2 cellular contexts compared by ENCODE assay signal in the genomic region with DNA sequence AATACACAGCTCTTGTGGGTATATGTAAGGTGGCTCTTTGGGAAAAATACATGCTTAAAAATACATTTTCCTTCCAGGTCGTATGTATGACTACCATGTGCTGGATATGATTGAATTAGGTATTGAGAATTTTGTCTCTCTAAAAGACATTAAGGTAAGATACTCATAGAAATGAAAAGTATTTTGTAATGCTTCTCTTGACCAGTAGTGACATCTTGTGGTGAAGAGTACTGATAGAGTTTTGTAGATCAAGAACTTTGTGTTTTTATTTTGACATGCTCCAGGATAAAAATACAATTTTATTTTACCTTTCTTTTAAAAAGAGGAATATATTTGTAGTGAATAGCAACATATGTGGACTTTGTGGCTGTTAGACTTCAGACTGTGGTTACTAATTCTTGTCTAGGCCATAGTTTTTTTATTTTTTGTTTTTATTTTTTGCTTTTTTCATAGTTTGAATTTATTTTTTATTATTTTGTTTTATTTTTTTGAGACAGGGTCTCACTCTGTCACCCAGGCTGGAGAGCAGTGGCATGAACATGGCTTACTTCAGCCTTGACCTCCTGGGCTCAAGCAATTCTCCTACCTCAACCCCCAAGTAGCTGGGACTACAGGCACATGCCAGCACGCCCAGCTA.
TF ChIP-seq lines count a peak whose summit lies in the region.

No MANE protein-coding gene starts in this region.

TF ChIP-seq in Ishikawa, 13 proteins besides CTCF, POLR2A, EP300 and RAD21:
- TF ChIP-seq YY1 (IDR thresholded peaks at IDR 0.05; ENCODE audit: low read depth) (no peak), ZBTB7A (IDR thresholded peaks at IDR 0.05; ENCODE audit: low read depth) (no peak), NFIC (IDR thresholded peaks at IDR 0.05) (no peak), TEAD4 (IDR thresholded peaks at IDR 0.05) (no peak), CREB1 (IDR thresholded peaks at IDR 0.05; ENCODE audit: low read depth) (no peak), FOXM1 (IDR thresholded peaks at IDR 0.05; ENCODE audit: borderline replicate concordance, low read depth) (no peak), CEBPB (IDR thresholded peaks at IDR 0.05) (no peak)
- TF ChIP-seq, protein P1, sequence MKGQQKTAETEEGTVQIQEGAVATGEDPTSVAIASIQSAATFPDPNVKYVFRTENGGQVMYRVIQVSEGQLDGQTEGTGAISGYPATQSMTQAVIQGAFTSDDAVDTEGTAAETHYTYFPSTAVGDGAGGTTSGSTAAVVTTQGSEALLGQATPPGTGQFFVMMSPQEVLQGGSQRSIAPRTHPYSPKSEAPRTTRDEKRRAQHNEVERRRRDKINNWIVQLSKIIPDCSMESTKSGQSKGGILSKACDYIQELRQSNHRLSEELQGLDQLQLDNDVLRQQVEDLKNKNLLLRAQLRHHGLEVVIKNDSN (IDR thresholded peaks at IDR 0.05): no peak

TF ChIP-seq in K562, 482 proteins besides CTCF, POLR2A, EP300 and RAD21:
- TF ChIP-seq, protein P2, sequence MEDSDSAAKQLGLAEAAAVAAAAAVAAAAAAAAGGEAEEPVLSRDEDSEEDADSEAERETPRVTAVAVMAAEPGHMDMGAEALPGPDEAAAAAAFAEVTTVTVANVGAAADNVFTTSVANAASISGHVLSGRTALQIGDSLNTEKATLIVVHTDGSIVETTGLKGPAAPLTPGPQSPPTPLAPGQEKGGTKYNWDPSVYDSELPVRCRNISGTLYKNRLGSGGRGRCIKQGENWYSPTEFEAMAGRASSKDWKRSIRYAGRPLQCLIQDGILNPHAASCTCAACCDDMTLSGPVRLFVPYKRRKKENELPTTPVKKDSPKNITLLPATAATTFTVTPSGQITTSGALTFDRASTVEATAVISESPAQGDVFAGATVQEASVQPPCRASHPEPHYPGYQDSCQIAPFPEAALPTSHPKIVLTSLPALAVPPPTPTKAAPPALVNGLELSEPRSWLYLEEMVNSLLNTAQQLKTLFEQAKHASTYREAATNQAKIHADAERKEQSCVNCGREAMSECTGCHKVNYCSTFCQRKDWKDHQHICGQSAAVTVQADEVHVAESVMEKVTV (CRISPR knock-in tag; IDR thresholded peaks at IDR 0.05): peak; percentile 61
- TF ChIP-seq ESRRA (IDR thresholded peaks at IDR 0.05; ENCODE audit: borderline replicate concordance, low read depth) (no peak), GATAD2B (IDR thresholded peaks at IDR 0.05; ENCODE audit: borderline replicate concordance) (0 out of 2 replicates have a peak, but pooled peaks have one; percentile 41)
